ENCODE assay signal across 16 cellular contexts in genomic region chr22:34946339-34946985, GRCh38.
"Had no signal": no experiment of that assay in that cellular context is flagged by ENCODE, and none has a peak within 500 bp of the region (broad histone marks: within the 10 kb centered on the region; RNA-seq: fewer than 3 reads in every experiment).

No MANE protein-coding gene starts in this region.

- H3K9me3 ChIP-seq: body of pancreas, tibial artery, uterus had no signal

- H3K27ac ChIP-seq: body of pancreas, dorsolateral prefrontal cortex, parathyroid adenoma, tibial artery, uterus had no signal

- H3K4me3 ChIP-seq: body of pancreas, dorsolateral prefrontal cortex, lung, tibial artery, uterus had no signal

- FAIRE-seq: colon, islet of Langerhans had no signal

- H2AFZ ChIP-seq: parathyroid adenoma had no signal

- H3K9ac ChIP-seq: parathyroid adenoma had no signal

- H3K79me2 ChIP-seq: parathyroid adenoma had no signal

- ATAC-seq: body of pancreas; sciatic nerve; stimulated activated naive CD8-positive, alpha-beta T cell treated with anti-CD3 and anti-CD28 coated beads, Interleukin-15, Interleukin-2, amounts not matched to agents 100 U/mL and 50 U/mL, for 24 hours had no signal

- DNase-seq: activated CD4-positive, alpha-beta T cell treated with anti-CD3 and anti-CD28 coated beads, Interleukin-2, amount 50 U/mL, for 4 hours; activated T-cell treated with anti-CD3 and anti-CD28 coated beads for 4 hours; body of pancreas; caudate nucleus; dorsolateral prefrontal cortex; hippocampal formation; midbrain; stimulated activated naive CD8-positive, alpha-beta T cell treated with anti-CD3 and anti-CD28 coated beads, Interleukin-15, Interleukin-2, amounts not matched to agents 100 U/mL and 50 U/mL, for 24 hours; substantia nigra; tibial artery; uterus had no signal

- H3K36me3 ChIP-seq: tibial artery, uterus had no signal

- H3K4me1 ChIP-seq: body of pancreas, parathyroid adenoma, tibial artery had no signal

- H3K27me3 ChIP-seq: body of pancreas, dorsolateral prefrontal cortex, tibial artery, uterus had no signal
